Comparison of ENCODE assay signal across 20 cellular contexts in the genomic region with DNA sequence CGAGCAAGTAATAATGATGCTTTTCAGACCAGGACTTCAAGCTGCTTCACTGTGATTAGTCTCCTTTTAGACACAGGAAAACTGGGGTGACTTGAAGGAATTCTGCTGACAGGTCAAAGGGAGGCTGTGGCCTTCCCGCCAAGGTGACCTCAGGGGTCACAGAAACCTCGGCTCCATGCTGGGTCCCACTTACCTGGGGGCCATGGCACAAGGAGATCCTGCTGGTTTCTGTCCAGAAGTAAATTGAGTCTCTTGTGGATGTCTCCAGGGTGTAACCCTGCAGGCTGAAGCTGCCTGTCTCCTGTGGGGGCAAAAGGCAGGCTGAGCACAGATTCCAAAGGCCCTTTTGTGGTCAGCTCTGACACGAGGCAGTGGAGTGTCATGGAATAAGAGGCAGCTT.
DNase-seq lines count a peak whose midpoint lies in the region; ATAC-seq and TF ChIP-seq lines count a peak whose summit lies in the region.
"Had no signal": no experiment of that assay in that cellular context is flagged by ENCODE, and none has a peak within 500 bp of the region (broad histone marks: within the 10 kb centered on the region; RNA-seq: fewer than 3 reads in every experiment).

No MANE protein-coding gene starts in this region.

- H3K4me1 Mint-ChIP-seq in GM23338: no peaks in the 10 kb centered on the region; the same call in 2 of the 3 replicates
- H3K4me1 Mint-ChIP-seq: CD4-positive, CD25-positive, alpha-beta regulatory T cell had no signal

- H3K9me3 Mint-ChIP-seq in GM23338: no peaks in the 10 kb centered on the region; the same call in 2 of the 3 replicates

- no peak overlapping the region for H3K27ac ChIP-seq in GM23338 (ENCODE audit: low read depth)
- H3K27ac ChIP-seq in mesendoderm (ENCODE audit: low read depth, low read length): no peak overlapping the region

- no peak overlapping the region for H2AFZ ChIP-seq in GM23338

- no peaks in the 10 kb centered on the region for H3F3A ChIP-seq in GM23338 (replicated peaks; ENCODE audit: low read depth)

- H3K27ac Mint-ChIP-seq in GM23338: no peak overlapping the region

- no peaks in the 10 kb centered on the region for H3K79me1 ChIP-seq in mesendoderm (ENCODE audit: low read length)

- H3K4ac ChIP-seq in mesendoderm (ENCODE audit: low read depth, low read length): no peak overlapping the region

- H2BK15ac ChIP-seq in mesendoderm (replicated peaks; ENCODE audit: low read depth): no peak overlapping the region

- no peaks in the 10 kb centered on the region for H4K20me1 ChIP-seq in GM23338 (replicated peaks; ENCODE audit: insufficient read depth)

- H3K79me2 ChIP-seq in GM23338 (replicated peaks; ENCODE audit: insufficient read depth) (no peaks in the 10 kb centered on the region), mesendoderm (ENCODE audit: control insufficient read depth, insufficient read depth, low read length) (no peaks in the 10 kb centered on the region)

- peaks cover 4% of the 10 kb centered on the region; the same call in 1 of the 2 replicates for H3K4me1 ChIP-seq in GM23338 (ENCODE audit: insufficient read depth)
- no peaks in the 10 kb centered on the region for H3K4me1 ChIP-seq in mesendoderm (ENCODE audit: control insufficient read depth, low read depth, low read length)

- no peak overlapping the region for H4K8ac ChIP-seq in mesendoderm (ENCODE audit: low read depth, low read length)

- no peak overlapping the region for H3K18ac ChIP-seq in mesendoderm (ENCODE audit: low read length)

- H2AK5ac ChIP-seq in mesendoderm (ENCODE audit: low read length): no peak overlapping the region

- no peaks in the 10 kb centered on the region for H3K36me3 Mint-ChIP-seq in GM23338 (ENCODE audit: low read depth)
- H3K36me3 Mint-ChIP-seq: CD4-positive, CD25-positive, alpha-beta regulatory T cell had no signal

- H3K27me3 Mint-ChIP-seq in GM23338 (ENCODE audit: insufficient read depth, low read depth, poor library complexity): peaks cover 1% of the 10 kb centered on the region
- H3K27me3 Mint-ChIP-seq: CD4-positive, CD25-positive, alpha-beta regulatory T cell had no signal

- no peak overlapping the region for H3K4me3 ChIP-seq in GM23338
- H3K4me3 ChIP-seq in mesendoderm (ENCODE audit: low read length): no peak overlapping the region

- WGBS in mesendoderm (ENCODE audit: extremely low coverage, insufficient coverage, low lambda C conversion rate): no CpG with 5 or more reads among the region's 4 CpGs

- DNase-seq in AG08395 (ENCODE audit: low spot score): peak; percentile 28
- no peak for DNase-seq in GM23338 (ENCODE audit: low spot score)
- DNase-seq in astrocyte of the hippocampus (ENCODE audit: low read depth, low spot score): peak; percentile 24
- DNase-seq in mesendoderm: no peak
- DNase-seq in NCI-H2196 (lab: John Stamatoyannopoulos, UW; ENCODE audit: unreplicated experiment): no peak
- DNase-seq in retina: no peak
- DNase-seq: AML-193; Calu3; CD4-positive, CD25-positive, alpha-beta regulatory T cell; DMS79 treated with DMSO at 0.1 percent for 48 hours; HCEC 1CT; KG1; NCI-H1092; NCI-H1694; NCI-H446; NCI-H774; SK-N-SH had no signal

- no peak overlapping the region for H3K23ac ChIP-seq in mesendoderm (ENCODE audit: low read length)

- no peak overlapping the region for H2BK120ac ChIP-seq in mesendoderm (ENCODE audit: low read depth, low read length)

- H3K4me2 ChIP-seq in GM23338: no peak overlapping the region
- no peak overlapping the region for H3K4me2 ChIP-seq in mesendoderm (ENCODE audit: low read length)
- H3K4me2 ChIP-seq: SK-N-SH had no signal

- TF ChIP-seq CTCF in GM23338 (conservative IDR thresholded peaks at IDR 0.05; ENCODE audit: low read depth in 2 of 2): no peak

- H3K36me3 ChIP-seq in GM23338 (ENCODE audit: insufficient read depth): no peaks in the 10 kb centered on the region
- no peaks in the 10 kb centered on the region for H3K36me3 ChIP-seq in mesendoderm (ENCODE audit: control insufficient read depth, insufficient read depth, low read length)

- H3K56ac ChIP-seq in mesendoderm (ENCODE audit: low read length): peak overlapping the region; percentile 3

- H4K5ac ChIP-seq in mesendoderm (ENCODE audit: low read length): no peak overlapping the region

- H2BK5ac ChIP-seq in mesendoderm (ENCODE audit: low read length): no peak overlapping the region

- no peak overlapping the region for H3K9ac ChIP-seq in mesendoderm (ENCODE audit: low read length)
- H3K9ac ChIP-seq: SK-N-SH had no signal

- peak; percentile 78 for ATAC-seq in GM23338
- no peak for ATAC-seq in GM21360 (IDR thresholded peaks at IDR 0.05; ENCODE audit: unreplicated experiment)
- no peak for ATAC-seq in GM19397 (IDR thresholded peaks at IDR 0.05; ENCODE audit: unreplicated experiment)
- ATAC-seq: Right ventricle myocardium inferior had no signal

- no peak overlapping the region for H3K4me3 Mint-ChIP-seq in GM23338
- H3K4me3 Mint-ChIP-seq: CD4-positive, CD25-positive, alpha-beta regulatory T cell had no signal

- H3K9me2 ChIP-seq in GM23338 (ENCODE audit: insufficient read depth): no peaks in the 10 kb centered on the region
- H3K9me2 ChIP-seq: SK-N-SH had no signal

- no peaks in the 10 kb centered on the region for H3K27me3 ChIP-seq in GM23338 (ENCODE audit: insufficient read depth)
- H3K27me3 ChIP-seq in mesendoderm (ENCODE audit: insufficient read depth, low read length, poor library complexity): no peaks in the 10 kb centered on the region

TF ChIP-seq in GM23338, 12 proteins besides CTCF, POLR2A, EP300 and RAD21:
- TF ChIP-seq, protein P1, sequence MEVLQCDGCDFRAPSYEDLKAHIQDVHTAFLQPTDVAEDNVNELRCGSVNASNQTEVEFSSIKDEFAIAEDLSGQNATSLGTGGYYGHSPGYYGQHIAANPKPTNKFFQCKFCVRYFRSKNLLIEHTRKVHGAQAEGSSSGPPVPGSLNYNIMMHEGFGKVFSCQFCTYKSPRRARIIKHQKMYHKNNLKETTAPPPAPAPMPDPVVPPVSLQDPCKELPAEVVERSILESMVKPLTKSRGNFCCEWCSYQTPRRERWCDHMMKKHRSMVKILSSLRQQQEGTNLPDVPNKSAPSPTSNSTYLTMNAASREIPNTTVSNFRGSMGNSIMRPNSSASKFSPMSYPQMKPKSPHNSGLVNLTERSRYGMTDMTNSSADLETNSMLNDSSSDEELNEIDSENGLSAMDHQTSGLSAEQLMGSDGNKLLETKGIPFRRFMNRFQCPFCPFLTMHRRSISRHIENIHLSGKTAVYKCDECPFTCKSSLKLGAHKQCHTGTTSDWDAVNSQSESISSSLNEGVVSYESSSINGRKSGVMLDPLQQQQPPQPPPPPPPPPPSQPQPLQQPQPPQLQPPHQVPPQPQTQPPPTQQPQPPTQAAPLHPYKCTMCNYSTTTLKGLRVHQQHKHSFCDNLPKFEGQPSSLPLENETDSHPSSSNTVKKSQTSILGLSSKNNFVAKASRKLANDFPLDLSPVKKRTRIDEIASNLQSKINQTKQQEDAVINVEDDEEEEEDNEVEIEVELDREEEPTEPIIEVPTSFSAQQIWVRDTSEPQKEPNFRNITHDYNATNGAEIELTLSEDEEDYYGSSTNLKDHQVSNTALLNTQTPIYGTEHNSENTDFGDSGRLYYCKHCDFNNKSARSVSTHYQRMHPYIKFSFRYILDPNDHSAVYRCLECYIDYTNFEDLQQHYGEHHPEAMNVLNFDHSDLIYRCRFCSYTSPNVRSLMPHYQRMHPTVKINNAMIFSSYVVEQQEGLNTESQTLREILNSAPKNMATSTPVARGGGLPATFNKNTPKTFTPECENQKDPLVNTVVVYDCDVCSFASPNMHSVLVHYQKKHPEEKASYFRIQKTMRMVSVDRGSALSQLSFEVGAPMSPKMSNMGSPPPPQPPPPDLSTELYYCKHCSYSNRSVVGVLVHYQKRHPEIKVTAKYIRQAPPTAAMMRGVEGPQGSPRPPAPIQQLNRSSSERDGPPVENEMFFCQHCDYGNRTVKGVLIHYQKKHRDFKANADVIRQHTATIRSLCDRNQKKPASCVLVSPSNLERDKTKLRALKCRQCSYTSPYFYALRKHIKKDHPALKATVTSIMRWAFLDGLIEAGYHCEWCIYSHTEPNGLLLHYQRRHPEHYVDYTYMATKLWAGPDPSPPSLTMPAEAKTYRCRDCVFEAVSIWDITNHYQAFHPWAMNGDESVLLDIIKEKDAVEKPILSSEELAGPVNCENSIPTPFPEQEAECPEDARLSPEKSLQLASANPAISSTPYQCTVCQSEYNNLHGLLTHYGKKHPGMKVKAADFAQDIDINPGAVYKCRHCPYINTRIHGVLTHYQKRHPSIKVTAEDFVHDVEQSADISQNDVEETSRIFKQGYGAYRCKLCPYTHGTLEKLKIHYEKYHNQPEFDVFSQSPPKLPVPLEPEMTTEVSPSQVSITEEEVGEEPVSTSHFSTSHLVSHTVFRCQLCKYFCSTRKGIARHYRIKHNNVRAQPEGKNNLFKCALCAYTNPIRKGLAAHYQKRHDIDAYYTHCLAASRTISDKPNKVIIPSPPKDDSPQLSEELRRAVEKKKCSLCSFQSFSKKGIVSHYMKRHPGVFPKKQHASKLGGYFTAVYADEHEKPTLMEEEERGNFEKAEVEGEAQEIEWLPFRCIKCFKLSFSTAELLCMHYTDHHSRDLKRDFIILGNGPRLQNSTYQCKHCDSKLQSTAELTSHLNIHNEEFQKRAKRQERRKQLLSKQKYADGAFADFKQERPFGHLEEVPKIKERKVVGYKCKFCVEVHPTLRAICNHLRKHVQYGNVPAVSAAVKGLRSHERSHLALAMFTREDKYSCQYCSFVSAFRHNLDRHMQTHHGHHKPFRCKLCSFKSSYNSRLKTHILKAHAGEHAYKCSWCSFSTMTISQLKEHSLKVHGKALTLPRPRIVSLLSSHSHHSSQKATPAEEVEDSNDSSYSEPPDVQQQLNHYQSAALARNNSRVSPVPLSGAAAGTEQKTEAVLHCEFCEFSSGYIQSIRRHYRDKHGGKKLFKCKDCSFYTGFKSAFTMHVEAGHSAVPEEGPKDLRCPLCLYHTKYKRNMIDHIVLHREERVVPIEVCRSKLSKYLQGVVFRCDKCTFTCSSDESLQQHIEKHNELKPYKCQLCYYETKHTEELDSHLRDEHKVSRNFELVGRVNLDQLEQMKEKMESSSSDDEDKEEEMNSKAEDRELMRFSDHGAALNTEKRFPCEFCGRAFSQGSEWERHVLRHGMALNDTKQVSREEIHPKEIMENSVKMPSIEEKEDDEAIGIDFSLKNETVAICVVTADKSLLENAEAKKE (CRISPR knock-in tag; IDR thresholded peaks at IDR 0.05): no peak
- no peak for TF ChIP-seq NANOG (IDR thresholded peaks at IDR 0.05; ENCODE audit: borderline replicate concordance)

Comparison
In these comparisons a context has a peak if more than half of its experiments do, and no peak if none do; other contexts are left out.
1. DNase-seq: peak in AG08395 (single experiment) and astrocyte of the hippocampus (single experiment); none in GM23338 (single experiment), mesendoderm (single experiment), NCI-H2196 (single experiment) and retina (single experiment).